Comparison of ENCODE assay signal across 10 cellular contexts in genomic region chr4:55561884-55562283, GRCh38. TPM values are rescaled to one million over a fixed set of nuclear protein-coding genes. Genes with fewer than 3 reads are reported as not detected.
DNase-seq lines count a peak whose midpoint lies in the region; ATAC-seq and TF ChIP-seq lines count a peak whose summit lies in the region.
"Had no signal": no experiment of that assay in that cellular context is flagged by ENCODE, and none has a peak within 500 bp of the region (broad histone marks: within the 10 kb centered on the region; RNA-seq: fewer than 3 reads in every experiment).

No MANE protein-coding gene starts in this region.

- H3K27me3 Mint-ChIP-seq in naive thymus-derived CD4-positive, alpha-beta T cell, result peaks cover 0 to 8% (median 3%) of the 10 kb centered on the region in 5 donors
- H3K27me3 Mint-ChIP-seq in naive thymus-derived CD8-positive, alpha-beta T cell, result peaks cover 0 to 9% (median 7%) of the 10 kb centered on the region in 5 donors

- no peaks in the 10 kb centered on the region for H3K4me1 ChIP-seq in naive thymus-derived CD4-positive, alpha-beta T cell (ENCODE audit: control insufficient read depth in 2 of 2, insufficient read depth in 2 of 2, low read length in 2 of 2)

- no peak for DNase-seq in naive thymus-derived CD4-positive, alpha-beta T cell
- no peak for DNase-seq in activated effector memory CD4-positive, alpha-beta T cell treated with anti-CD3 and anti-CD28 coated beads, Interleukin-2, amount 50 U/mL, for 16 hours
- no peak for DNase-seq in omental fat pad (ENCODE audit: low spot score)
- DNase-seq in naive thymus-derived CD8-positive, alpha-beta T cell, result no peak
- DNase-seq: SW 1271 had no signal

- H3K27ac Mint-ChIP-seq in naive thymus-derived CD4-positive, alpha-beta T cell, result no peak overlapping the region
- no peak overlapping the region for H3K27ac Mint-ChIP-seq in naive thymus-derived CD8-positive, alpha-beta T cell
- H3K27ac Mint-ChIP-seq: activated naive CD4-positive, alpha-beta T cell treated with anti-CD3 and anti-CD28 coated beads, Interleukin-2, amount 50 U/mL, for 24 hours had no signal

- no peaks in the 10 kb centered on the region for H3K9me3 ChIP-seq in naive thymus-derived CD4-positive, alpha-beta T cell (ENCODE audit: control insufficient read depth in 2 of 3, low read length in 3 of 3)

- intact Hi-C loops in naive thymus-derived CD4-positive, alpha-beta T cell (cut with micrococcal nuclease), result no loop called here

- no peak overlapping the region for H3K4me3 ChIP-seq in naive thymus-derived CD4-positive, alpha-beta T cell (ENCODE audit: low read length)

- H3K36me3 Mint-ChIP-seq in naive thymus-derived CD4-positive, alpha-beta T cell, result no peaks in the 10 kb centered on the region
- no peaks in the 10 kb centered on the region for H3K36me3 Mint-ChIP-seq in naive thymus-derived CD8-positive, alpha-beta T cell
- H3K36me3 Mint-ChIP-seq: activated naive CD4-positive, alpha-beta T cell treated with anti-CD3 and anti-CD28 coated beads, Interleukin-2, amount 50 U/mL, for 24 hours had no signal

- no peaks in the 10 kb centered on the region for H3K36me3 ChIP-seq in naive thymus-derived CD4-positive, alpha-beta T cell (ENCODE audit: control insufficient read depth in 2 of 3, insufficient read depth in 3 of 3, low read length in 3 of 3)

- POLR2A ChIA-PET in naive thymus-derived CD4-positive, alpha-beta T cell (lab: Charles Lee), result no interaction called here
- POLR2A ChIA-PET in naive thymus-derived CD8-positive, alpha-beta T cell (lab: Charles Lee), result no interaction called here

- peaks cover 0 to 5% (median 0%) of the 10 kb centered on the region in 7 donors for H3K4me1 Mint-ChIP-seq in naive thymus-derived CD4-positive, alpha-beta T cell
- H3K4me1 Mint-ChIP-seq in naive thymus-derived CD8-positive, alpha-beta T cell, result peaks cover 0 to 10% (median 0%) of the 10 kb centered on the region in 4 donors

- no peak overlapping the region for H3K27ac ChIP-seq in naive thymus-derived CD4-positive, alpha-beta T cell (ENCODE audit: low read depth, low read length)

- H3K27me3 ChIP-seq in naive thymus-derived CD4-positive, alpha-beta T cell (ENCODE audit: control insufficient read depth in 2 of 2, insufficient read depth in 2 of 2, low read length in 2 of 2), result no peaks in the 10 kb centered on the region

- no peak for TF ChIP-seq CTCF in omental fat pad (IDR thresholded peaks at IDR 0.05)

- ATAC-seq in GM19043 (IDR thresholded peaks at IDR 0.05; ENCODE audit: low read depth, unreplicated experiment), result peak; percentile 100
- peak; percentile 100 for ATAC-seq in HG02642 (IDR thresholded peaks at IDR 0.05; ENCODE audit: poor library complexity, unreplicated experiment)
- ATAC-seq in HG03575 (IDR thresholded peaks at IDR 0.05; ENCODE audit: extremely low read depth, insufficient number of reproducible peaks, low FRiP score, unreplicated experiment), result peak; percentile 100
- ATAC-seq in naive thymus-derived CD4-positive, alpha-beta T cell, result peak; percentile 61
- ATAC-seq in omental fat pad (ENCODE audit: low FRiP score), result no peak
- no peak for ATAC-seq in naive thymus-derived CD8-positive, alpha-beta T cell

- CTCF ChIA-PET in naive thymus-derived CD4-positive, alpha-beta T cell (lab: Charles Lee), result no interaction called here

- H3K4me3 Mint-ChIP-seq in naive thymus-derived CD4-positive, alpha-beta T cell, result no peak overlapping the region
- no peak overlapping the region for H3K4me3 Mint-ChIP-seq in naive thymus-derived CD8-positive, alpha-beta T cell
- H3K4me3 Mint-ChIP-seq: activated naive CD4-positive, alpha-beta T cell treated with anti-CD3 and anti-CD28 coated beads, Interleukin-2, amount 50 U/mL, for 24 hours had no signal

- H3K9me3 Mint-ChIP-seq in naive thymus-derived CD4-positive, alpha-beta T cell, result peaks cover 0 to 6% (median 0%) of the 10 kb centered on the region in 11 donors
- H3K9me3 Mint-ChIP-seq in naive thymus-derived CD8-positive, alpha-beta T cell, result no peaks in the 10 kb centered on the region
- H3K9me3 Mint-ChIP-seq: activated naive CD4-positive, alpha-beta T cell treated with anti-CD3 and anti-CD28 coated beads, Interleukin-2, amount 50 U/mL, for 24 hours had no signal

RNA-seq across cellular contexts. Expression of gene CLOCK, which starts 15.2 kb away (rescaled TPM):
- 10 to 100 TPM in 2 of 5 experiments, 1 to 10 TPM in 3; 7.9 to 12.6 (median 8.9) TPM for total RNA-seq in naive thymus-derived CD4-positive, alpha-beta T cell
- 1 to 10 TPM; 4.6 to 5.0 TPM for polyA plus RNA-seq in naive thymus-derived CD4-positive, alpha-beta T cell
- total RNA-seq in omental fat pad, result 10 to 100 TPM; 18.7 to 30.4 (median 27.0) TPM
- 10 to 100 TPM; 10.9 to 12.6 TPM for total RNA-seq in naive thymus-derived CD8-positive, alpha-beta T cell
- 1 to 10 TPM; 4.8 to 5.2 (median 5.1) TPM for polyA plus RNA-seq in naive thymus-derived CD8-positive, alpha-beta T cell

RNA-seq across cellular contexts. Expression of gene PDCL2, which starts 30.2 kb away (rescaled TPM):
- not detected for total RNA-seq in naive thymus-derived CD4-positive, alpha-beta T cell
- not detected for polyA plus RNA-seq in naive thymus-derived CD4-positive, alpha-beta T cell
- total RNA-seq in omental fat pad, result not detected
- total RNA-seq in naive thymus-derived CD8-positive, alpha-beta T cell, result not detected
- polyA plus RNA-seq in naive thymus-derived CD8-positive, alpha-beta T cell, result not detected
- total RNA-seq: mucosa of gallbladder had no signal

Comparison
In these comparisons a context has a peak if more than half of its experiments do, and no peak if none do; other contexts are left out.
1. ATAC-seq: peak in GM19043 (single experiment), HG02642 (single experiment), HG03575 (single experiment) and naive thymus-derived CD4-positive, alpha-beta T cell (single experiment); none in omental fat pad (single experiment) and naive thymus-derived CD8-positive, alpha-beta T cell (0 of 2).